Comparison of ENCODE assay signal across 8 cellular contexts in genomic region chr7:12403287-12404181, GRCh38. TPM values are rescaled to one million over a fixed set of nuclear protein-coding genes. Genes with fewer than 3 reads are reported as not detected.
DNase-seq lines count a peak whose midpoint lies in the region; ATAC-seq and TF ChIP-seq lines count a peak whose summit lies in the region.

TSS of gene VWDE (minus strand) at chr7:12403865. CDS start at chr7:12403716, 149 bp downstream.

- peak within 1 kb of the TSS; percentile 15 for H3K27ac Mint-ChIP-seq in activated T-cell treated with anti-CD3 and anti-CD28 coated beads, Interleukin-2, amount 50 U/mL, for 24 hours
- H3K27ac Mint-ChIP-seq in osteocyte (ENCODE audit: unreplicated experiment): no peak within 1 kb of the TSS

- peaks cover 15% of the 10 kb centered on the region for H3K4me1 Mint-ChIP-seq in activated T-cell treated with anti-CD3 and anti-CD28 coated beads, Interleukin-2, amount 50 U/mL, for 24 hours (ENCODE audit: low read depth)
- H3K4me1 Mint-ChIP-seq in osteocyte (ENCODE audit: unreplicated experiment): peaks cover 12% of the 10 kb centered on the region

- no peak within 1 kb of the TSS for H3K27ac ChIP-seq in urinary bladder (ENCODE audit: low read depth)

- in situ Hi-C loops in GM13976 (cut with MboI; ENCODE audit: low sequenced_read_pairs, unreplicated experiment): no loop called here

- peak within 1 kb of the TSS; percentile 79 for H3K4me3 Mint-ChIP-seq in activated T-cell treated with anti-CD3 and anti-CD28 coated beads, Interleukin-2, amount 50 U/mL, for 24 hours
- H3K4me3 Mint-ChIP-seq in osteocyte (ENCODE audit: unreplicated experiment): peak within 1 kb of the TSS; percentile 70

- DNase-seq in GM13976 (ENCODE audit: low spot score) (peak; percentile 56), NCI-H82 treated with DMSO at 0.1 percent for 48 hours (lab: John Stamatoyannopoulos, UW; ENCODE audit: unreplicated experiment) (peak; percentile 23), fibroblast of the aortic adventitia (ENCODE audit: low read depth) (no peak), osteocyte (ENCODE audit: extremely low spot score, unreplicated experiment) (no peak)
- peak; percentile 60 for DNase-seq in activated T-cell treated with anti-CD3 and anti-CD28 coated beads, Interleukin-2, amount 50 U/mL, for 24 hours

- H3K27me3 Mint-ChIP-seq in activated T-cell treated with anti-CD3 and anti-CD28 coated beads, Interleukin-2, amount 50 U/mL, for 24 hours: peaks cover 55% of the 10 kb centered on the region
- peaks cover 60% of the 10 kb centered on the region for H3K27me3 Mint-ChIP-seq in osteocyte (ENCODE audit: unreplicated experiment)

- WGBS in urinary bladder: 2% methylated on average over 54 of the region's 54 CpGs

- peaks cover 4% of the 10 kb centered on the region for H3K9me3 Mint-ChIP-seq in activated T-cell treated with anti-CD3 and anti-CD28 coated beads, Interleukin-2, amount 50 U/mL, for 24 hours
- H3K9me3 Mint-ChIP-seq in osteocyte (ENCODE audit: unreplicated experiment): peaks cover 5% of the 10 kb centered on the region

- no peaks in the 10 kb centered on the region for H3K36me3 Mint-ChIP-seq in activated T-cell treated with anti-CD3 and anti-CD28 coated beads, Interleukin-2, amount 50 U/mL, for 24 hours (ENCODE audit: low read depth)
- no peaks in the 10 kb centered on the region for H3K36me3 Mint-ChIP-seq in osteocyte (ENCODE audit: unreplicated experiment)

- TF ChIP-seq CTCF in GM13976 (IDR thresholded peaks at IDR 0.05; ENCODE audit: borderline replicate concordance, control extremely low read depth, extremely low read depth, insufficient read depth, missing control alignments) (no peak), fibroblast of the aortic adventitia (IDR thresholded peaks at IDR 0.05; ENCODE audit: insufficient read depth, low read length) (no peak), osteocyte (IDR thresholded peaks at IDR 0.05) (no peak)

- H3K4me3 ChIP-seq in fibroblast of the aortic adventitia (ENCODE audit: low read depth, low read length) (peak within 1 kb of the TSS; percentile 40), urinary bladder (ENCODE audit: low read depth, low read length) (peak within 1 kb of the TSS; percentile 40)

- no peaks in the 10 kb centered on the region for H3K36me3 ChIP-seq in urinary bladder (ENCODE audit: insufficient read depth)

- peak; percentile 72 for ATAC-seq in HG03460 (IDR thresholded peaks at IDR 0.05; ENCODE audit: unreplicated experiment)
- ATAC-seq in GM21723 (IDR thresholded peaks at IDR 0.05; ENCODE audit: unreplicated experiment): no peak

- H3K4me1 ChIP-seq in urinary bladder (ENCODE audit: insufficient read depth): peaks cover 1% of the 10 kb centered on the region

RNA-seq across cellular contexts. Expression of gene VWDE, which starts in this region (rescaled TPM):
- total RNA-seq in fibroblast of the aortic adventitia (ENCODE audit: low replicate concordance) (0.08 and 0.09 TPM in 2 replicates), osteocyte (not detected in 2 replicates), urinary bladder (6.7 TPM)
- 0.06 TPM for polyA plus RNA-seq in urinary bladder

Comparison
In these comparisons a context has a peak if more than half of its experiments do, and no peak if none do; other contexts are left out.
1. DNase-seq: peak in GM13976 (single experiment), NCI-H82 treated with DMSO at 0.1 percent for 48 hours (single experiment) and activated T-cell treated with anti-CD3 and anti-CD28 coated beads, Interleukin-2, amount 50 U/mL, for 24 hours (single experiment); none in fibroblast of the aortic adventitia (single experiment) and osteocyte (single experiment).